ENCODE assay signal across 27 cellular contexts in the genomic region with DNA sequence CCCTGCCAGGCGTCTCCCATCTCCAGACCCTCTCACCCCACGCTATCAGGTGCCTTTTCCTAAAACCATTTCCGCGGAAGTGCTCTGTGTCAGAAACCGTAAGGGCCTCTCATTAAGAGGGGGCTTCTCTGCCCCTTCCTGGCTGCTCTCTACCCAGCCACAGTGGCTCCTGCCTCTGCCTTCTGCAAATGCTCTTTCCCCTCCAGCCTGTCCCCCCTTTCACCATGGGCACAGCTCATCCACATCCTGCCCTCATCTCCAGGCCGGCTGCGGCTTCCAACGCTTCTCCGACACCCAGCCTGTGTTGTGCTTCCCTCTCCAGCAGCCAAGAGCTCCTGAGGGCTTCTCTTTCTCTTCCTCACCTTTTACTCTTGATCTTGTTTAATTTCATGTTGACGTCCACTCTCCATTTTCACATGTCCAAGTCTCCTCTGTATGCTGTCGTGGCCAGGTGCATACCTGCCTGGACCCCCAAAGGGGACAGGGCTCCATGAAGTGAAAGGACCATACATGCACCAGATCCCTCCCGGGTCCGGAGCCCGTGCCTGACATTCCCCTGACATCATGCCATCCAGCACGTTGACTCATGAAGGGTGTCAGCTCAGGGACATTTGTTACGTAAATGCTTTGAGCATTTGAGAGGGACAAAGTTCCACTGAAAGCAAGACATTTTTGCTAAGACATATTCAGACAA.
"Had no signal": no experiment of that assay in that cellular context is flagged by ENCODE, and none has a peak within 500 bp of the region (broad histone marks: within the 10 kb centered on the region; RNA-seq: fewer than 3 reads in every experiment).

No MANE protein-coding gene starts in this region.

- H3K27ac Mint-ChIP-seq: activated CD4-positive, alpha-beta memory T cell treated with anti-CD3 and anti-CD28 coated beads for 36 hours; activated naive CD4-positive, alpha-beta T cell treated with anti-CD3 and anti-CD28 coated beads for 36 hours; activated naive CD8-positive, alpha-beta T cell treated with anti-CD3 and anti-CD28 coated beads, Interleukin-2, amount 10 ng/mL, durations not matched to agents 7 days and 5 days; activated T-helper 17 cell treated with anti-CD3 and anti-CD28 coated beads, Interleukin-2, amount 50 U/mL, for 72 hours; T-helper 1 cell treated with Interleukin-12 subunit alpha and Interleukin-12 subunit beta and Interleukin-4 antibody, amounts not matched to agents 30 μg/mL and 1 μg/mL, for 36 hours; WTC11 had no signal

- H3K9me3 Mint-ChIP-seq: activated CD4-positive, alpha-beta memory T cell treated with anti-CD3 and anti-CD28 coated beads for 36 hours; activated naive CD4-positive, alpha-beta T cell treated with anti-CD3 and anti-CD28 coated beads for 36 hours; activated naive CD8-positive, alpha-beta T cell treated with anti-CD3 and anti-CD28 coated beads, Interleukin-2, amount 10 ng/mL, durations not matched to agents 7 days and 5 days; activated T-helper 17 cell treated with anti-CD3 and anti-CD28 coated beads, Interleukin-2, amount 50 U/mL, for 72 hours; T-helper 1 cell treated with Interleukin-12 subunit alpha and Interleukin-12 subunit beta and Interleukin-4 antibody, amounts not matched to agents 30 μg/mL and 1 μg/mL, for 36 hours had no signal

- H3K27ac ChIP-seq: ascending aorta, body of pancreas had no signal

- H3K4me3 Mint-ChIP-seq: activated CD4-positive, alpha-beta memory T cell treated with anti-CD3 and anti-CD28 coated beads for 36 hours; activated naive CD4-positive, alpha-beta T cell treated with anti-CD3 and anti-CD28 coated beads for 36 hours; activated naive CD8-positive, alpha-beta T cell treated with anti-CD3 and anti-CD28 coated beads, Interleukin-2, amount 10 ng/mL, durations not matched to agents 7 days and 5 days; activated T-helper 17 cell treated with anti-CD3 and anti-CD28 coated beads, Interleukin-2, amount 50 U/mL, for 72 hours; T-helper 1 cell treated with Interleukin-12 subunit alpha and Interleukin-12 subunit beta and Interleukin-4 antibody, amounts not matched to agents 30 μg/mL and 1 μg/mL, for 36 hours; WTC11 had no signal

- H3K27me3 ChIP-seq: ascending aorta, body of pancreas had no signal

- H3K4me1 Mint-ChIP-seq: activated naive CD8-positive, alpha-beta T cell treated with anti-CD3 and anti-CD28 coated beads, Interleukin-2, amount 10 ng/mL, durations not matched to agents 7 days and 5 days; activated T-helper 17 cell treated with anti-CD3 and anti-CD28 coated beads, Interleukin-2, amount 50 U/mL, for 72 hours; WTC11 had no signal

- H3K9me3 ChIP-seq: ascending aorta, body of pancreas had no signal

- H3K4me3 ChIP-seq: ascending aorta, body of pancreas had no signal

- H3K36me3 Mint-ChIP-seq: activated CD4-positive, alpha-beta memory T cell treated with anti-CD3 and anti-CD28 coated beads for 36 hours; activated naive CD8-positive, alpha-beta T cell treated with anti-CD3 and anti-CD28 coated beads, Interleukin-2, amount 10 ng/mL, durations not matched to agents 7 days and 5 days had no signal

- ATAC-seq: activated T-helper 17 cell treated with anti-CD3 and anti-CD28 coated beads, Interleukin-2, amount 50 U/mL, for 72 hours; body of pancreas; PC-3; WTC11 had no signal

- H3K36me3 ChIP-seq: ascending aorta had no signal

- H3K4me1 ChIP-seq: ascending aorta, body of pancreas had no signal

- DNase-seq: activated CD4-positive, alpha-beta memory T cell treated with anti-CD3 and anti-CD28 coated beads for 36 hours; activated CD4-positive, alpha-beta T cell treated with anti-CD3 and anti-CD28 coated beads for 48 hours; activated CD4-positive, CD25-positive, alpha-beta regulatory T cell treated with anti-CD3 and anti-CD28 coated beads, Interleukin-2, amount 50 U/mL, for 72 hours; activated gamma-delta T cell; activated naive CD4-positive, alpha-beta T cell treated with anti-CD3 and anti-CD28 coated beads for 36 hours; activated naive CD8-positive, alpha-beta T cell treated with anti-CD3 and anti-CD28 coated beads, Interleukin-2, amount 10 ng/mL, durations not matched to agents 7 days and 5 days; activated T-cell treated with anti-CD3 and anti-CD28 coated beads for 4 hours; activated T-cell treated with anti-CD3 and anti-CD28 coated beads, Interleukin-2, amount 50 U/mL, for 48 hours; amniotic stem cell; body of pancreas; central memory CD4-positive, alpha-beta T cell; MM.1S; NCI-H1105; NCI-H1436; NCI-H1694 treated with DMSO at 0.1 percent for 48 hours; NCI-H2029 treated with DMSO at 0.1 percent for 48 hours; NCI-H345; NCI-H510A treated with DMSO at 0.1 percent for 48 hours; NCI-H69; NK-92 treated with Interleukin-12 subunit alpha and Interleukin-12 subunit beta, amount 100 ng/mL, for 24 hours; PC-3; SHP77 treated with DMSO at 0.1 percent for 48 hours; T-helper 9 cell had no signal
